8 cellular contexts compared by ENCODE assay signal in the genomic region with DNA sequence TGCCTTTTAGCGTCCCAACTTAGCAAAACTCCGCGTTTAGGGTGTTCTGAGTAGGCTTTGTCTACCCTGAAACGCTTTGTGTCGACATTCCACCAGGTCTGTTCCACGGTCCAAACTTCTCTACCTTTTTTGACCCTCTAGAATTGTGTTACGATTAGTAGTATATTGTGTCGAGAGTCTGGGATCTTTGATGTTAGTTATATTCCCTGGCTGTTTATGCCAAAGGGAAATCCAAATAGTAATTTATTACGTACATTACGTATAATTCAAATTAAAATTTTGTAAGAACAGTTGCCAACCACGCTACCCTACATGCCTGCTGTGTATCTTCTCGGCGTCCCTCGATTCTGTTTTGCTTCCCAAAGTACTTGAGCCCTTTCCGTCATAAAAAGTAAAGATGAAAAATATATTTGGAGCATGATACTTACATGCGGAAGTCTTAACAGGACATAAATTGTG. TPM values are rescaled to one million over a fixed set of nuclear protein-coding genes. Genes with fewer than 3 reads are reported as not detected.
A peak's percentile ranks its signal among the peaks of the same experiment; 100 is the strongest.
DNase-seq lines count a peak whose midpoint lies in the region; ATAC-seq, FAIRE-seq and TF ChIP-seq lines count a peak whose summit lies in the region.

No MANE protein-coding gene starts in this region.

- H3K27me3 ChIP-seq in CD4-positive, alpha-beta memory T cell (ENCODE audit: insufficient read depth, low read length) = no peaks in the 10 kb centered on the region
- no peaks in the 10 kb centered on the region for H3K27me3 ChIP-seq in GM12878 (replicated peaks in 1 of 2; ENCODE audit: control insufficient read depth in 2 of 2, insufficient read depth in 2 of 2, low read length in 1 of 2)
- H3K27me3 ChIP-seq in liver (ENCODE audit: control insufficient read depth in 4 of 4, insufficient read depth in 4 of 4, low read length in 3 of 4) = no peaks in the 10 kb centered on the region

- TF ChIP-seq RAD21 in GM12878 (IDR thresholded peaks at IDR 0.05; ENCODE audit: insufficient read depth, low read depth, low read length) (no peak), liver (IDR thresholded peaks at IDR 0.05) (no peak)

- POLR2A ChIA-PET in CD4-positive, alpha-beta memory T cell (lab: Charles Lee; ENCODE audit: partially characterized antibody) = interaction anchor here (1.3 kb wide), 1 partner anchor 1342 kb away, joined by 5 read pairs; a partner anchor contains a TSS
- POLR2A ChIA-PET in GM12878 (lab: Charles Lee) = interaction anchor here (0.6 kb wide), 1 partner anchor 71 kb away, joined by 3 read pairs; no protein-coding TSS in a partner anchor

- peaks cover 16 to 43% (median 28%) of the 10 kb centered on the region in 4 donors for H3K4me1 Mint-ChIP-seq in CD4-positive, alpha-beta memory T cell
- peaks cover 26% of the 10 kb centered on the region for H3K4me1 Mint-ChIP-seq in type B pancreatic cell (ENCODE audit: unreplicated experiment)

- H3K9me3 ChIP-seq in CD4-positive, alpha-beta memory T cell (ENCODE audit: control insufficient read depth in 1 of 2, low read length in 2 of 2) = no peaks in the 10 kb centered on the region
- H3K9me3 ChIP-seq in GM12878 (replicated peaks; ENCODE audit: control insufficient read depth, insufficient read depth, low read length) (no peaks in the 10 kb centered on the region; the same call in 2 of the 3 replicates), liver (ENCODE audit: control insufficient read depth in 4 of 4, low read length in 3 of 4) (no peaks in the 10 kb centered on the region)

- TSS peak; percentile 97 for BruUV-seq in GM12878 (replicated peaks; lab: Mats Ljungman, UMichigan)

- RAD21 ChIA-PET in GM12878 (lab: Charles Lee; ENCODE audit: unreplicated experiment) = interaction anchor here (0.7 to 1.0 kb wide), 3 partner anchors 16 to 87 kb away, joined by 3 read pairs; a partner anchor contains a TSS

- H3K36me3 ChIP-seq in CD4-positive, alpha-beta memory T cell (ENCODE audit: insufficient read depth, low read length) = no peaks in the 10 kb centered on the region
- H3K36me3 ChIP-seq in GM12878 (ENCODE audit: control insufficient read depth in 2 of 2, insufficient read depth in 2 of 2, low read length in 1 of 2) (no peaks in the 10 kb centered on the region), liver (ENCODE audit: control insufficient read depth in 4 of 4, insufficient read depth in 3 of 4, low read depth in 1 of 4, low read length in 3 of 4) (no peaks in the 10 kb centered on the region)

- peak overlapping the region; percentile 92 for H3K27ac ChIP-seq in CD4-positive, alpha-beta memory T cell (ENCODE audit: low read depth, low read length)
- H3K27ac ChIP-seq in GM12878 (ENCODE audit: control insufficient read depth, insufficient read depth) = peak overlapping the region; percentile 99
- peak overlapping the region; percentile 75 to 99 for H3K27ac ChIP-seq in liver (ENCODE audit: low read depth in 1 of 2, low read length in 2 of 2)

- peaks cover 51% of the 10 kb centered on the region for H3K79me2 ChIP-seq in GM12878 (ENCODE audit: control insufficient read depth, insufficient read depth, low read length)

- H3K36me3 Mint-ChIP-seq in CD4-positive, alpha-beta memory T cell = peaks cover 0 to 31% of the 10 kb centered on the region in 2 donors
- no peaks in the 10 kb centered on the region for H3K36me3 Mint-ChIP-seq in type B pancreatic cell

- no peak for FAIRE-seq in GM12878 (lab: Jason Lieb, UNC)

- ATAC-seq in GM12878 = no peak
- no peak for ATAC-seq in GM18858 (IDR thresholded peaks at IDR 0.05; ENCODE audit: unreplicated experiment)

- TF ChIP-seq CTCF in LNCaP clone FGC (IDR thresholded peaks at IDR 0.05; ENCODE audit: control insufficient read depth, extremely low read depth, insufficient read depth) (no peak), GM12878 (IDR thresholded peaks at IDR 0.05 in 2 of 3, conservative IDR thresholded peaks at IDR 0.05 in 1 of 3; ENCODE audit: control insufficient read depth in 2 of 3, extremely low read depth in 1 of 3, insufficient read depth in 1 of 3, low read depth in 3 of 3, low read length in 3 of 3) (no peak), liver (IDR thresholded peaks at IDR 0.05; ENCODE audit: low read depth, low read length, missing input control) (no peak), type B pancreatic cell (conservative IDR thresholded peaks at IDR 0.05) (no peak)

- CTCF ChIA-PET in CD4-positive, alpha-beta memory T cell (lab: Charles Lee; ENCODE audit: partially characterized antibody) = interaction anchor here (0.7 to 1.2 kb wide), 2 partner anchors 112 to 149 kb away, joined by 3 to 4 read pairs; a partner anchor contains a TSS
- CTCF ChIA-PET in GM12878 (lab: Yijun Ruan, JAX) = no interaction called here

- peak overlapping the region; percentile 59 to 63 for H3K4me3 ChIP-seq in CD4-positive, alpha-beta memory T cell (ENCODE audit: low read length in 2 of 2)
- H3K4me3 ChIP-seq in LNCaP clone FGC (ENCODE audit: low read depth, low read length) = peak overlapping the region; percentile 90
- H3K4me3 ChIP-seq in GM12878 = peak overlapping the region; percentile 85
- peak overlapping the region; percentile 79 to 99 (median 83) for H3K4me3 ChIP-seq in liver (ENCODE audit: low read depth in 1 of 3, low read length in 3 of 3)

- H3K4me3 Mint-ChIP-seq in CD4-positive, alpha-beta memory T cell = peak overlapping the region; percentile 92 to 99 (median 96)
- H3K4me3 Mint-ChIP-seq in type B pancreatic cell = peak overlapping the region; percentile 95

- H3K27me3 Mint-ChIP-seq in CD4-positive, alpha-beta memory T cell = no peaks in the 10 kb centered on the region
- peaks cover 7% of the 10 kb centered on the region for H3K27me3 Mint-ChIP-seq in type B pancreatic cell

- no peak for DNase-seq in CD4-positive, alpha-beta memory T cell
- DNase-seq in LNCaP clone FGC (ENCODE audit: low read depth) = no peak
- no peak for DNase-seq in GM12878 (ENCODE audit: low read depth, low spot score)
- no peak for DNase-seq in type B pancreatic cell (ENCODE audit: extremely low spot score, unreplicated experiment)
- DNase-seq in NCI-H345 treated with DMSO at 0.1 percent for 48 hours (lab: John Stamatoyannopoulos, UW; ENCODE audit: unreplicated experiment) = no peak
- no peak for DNase-seq in HT-29 (ENCODE audit: low spot score)

- peak overlapping the region; percentile 65 for H3K4me2 ChIP-seq in GM12878 (ENCODE audit: control insufficient read depth, insufficient read depth)

- TF ChIP-seq POLR2A in GM12878 (IDR thresholded peaks at IDR 0.05; ENCODE audit: low read depth, low read length) = no peak

- H3K9ac ChIP-seq in GM12878 (ENCODE audit: control insufficient read depth, insufficient read depth, low read length) = peak overlapping the region; percentile 98
- H3K9ac ChIP-seq in liver (ENCODE audit: low read depth in 1 of 2, low read length in 2 of 2) = peak overlapping the region; percentile 93 to 97

- peak overlapping the region; percentile 87 to 100 (median 98) for H3K27ac Mint-ChIP-seq in CD4-positive, alpha-beta memory T cell
- peak overlapping the region; percentile 99 for H3K27ac Mint-ChIP-seq in type B pancreatic cell

- in situ Hi-C loops in GM12878 (cut with MboI) = no loop called here

- no peak for TF ChIP-seq EP300 in GM12878 (IDR thresholded peaks at IDR 0.05; ENCODE audit: borderline replicate concordance in 1 of 2, control insufficient read depth in 1 of 2, low read depth in 2 of 2, low read length in 2 of 2)

- intact Hi-C loops in CD4-positive, alpha-beta memory T cell (cut with micrococcal nuclease) = loop anchor here (2.0 kb wide), 1 partner anchor 88 kb away; a partner anchor contains a TSS
- intact Hi-C loops in GM12878 (cut with micrococcal nuclease; ENCODE audit: unreplicated experiment) = loop anchor here (5.0 kb wide), 1 partner anchor 150 kb away; a partner anchor contains a TSS

- under 1% methylated on average over 16 of the region's 16 CpGs for WGBS in GM12878 (ENCODE audit: insufficient coverage, insufficient replicate concordance, low lambda C conversion rate, missing lambda C conversion rate)
- WGBS in liver = 1% methylated on average over 16 of the region's 16 CpGs

- SMC1A ChIA-PET in GM12878 (lab: Charles Lee; ENCODE audit: uncharacterized antibody, unreplicated experiment) = interaction anchor here (2.1 kb wide), 1 partner anchor 31 kb away, joined by 8 read pairs; no protein-coding TSS in a partner anchor

- H2AFZ ChIP-seq in GM12878 (ENCODE audit: control insufficient read depth, low read depth, low read length) = peak overlapping the region; percentile 100

- H3K4me1 ChIP-seq in CD4-positive, alpha-beta memory T cell (ENCODE audit: insufficient read depth, low read length) = peaks cover 31% of the 10 kb centered on the region
- H3K4me1 ChIP-seq in GM12878 (ENCODE audit: control insufficient read depth, insufficient read depth, low read length) (peaks cover 8% of the 10 kb centered on the region), liver (ENCODE audit: control insufficient read depth in 4 of 4, insufficient read depth in 4 of 4, low read length in 3 of 4) (peaks cover 10 to 37% (median 29%) of the 10 kb centered on the region in 4 donors)

- no peaks in the 10 kb centered on the region for H4K20me1 ChIP-seq in GM12878 (ENCODE audit: control insufficient read depth, insufficient read depth)

- H3K9me3 Mint-ChIP-seq in CD4-positive, alpha-beta memory T cell = peaks cover 0 to 6% (median 0%) of the 10 kb centered on the region in 8 donors
- no peaks in the 10 kb centered on the region for H3K9me3 Mint-ChIP-seq in type B pancreatic cell

RNA-seq across cellular contexts. Expression of a gene that starts 0.5 kb away (rescaled TPM):
- total RNA-seq in CD4-positive, alpha-beta memory T cell = 10 to 100 TPM; 44.4 to 48.7 TPM
- 10 to 100 TPM; 24.3 to 34.2 TPM for polyA plus RNA-seq in CD4-positive, alpha-beta memory T cell
- 71.7 and 84.3 TPM in 2 replicates for total RNA-seq in GM12878 (2013; cell fraction: nucleolus; rRNA removed)
- total RNA-seq in GM12878 (2014; rRNA removed) (11.1 and 13.2 TPM in 2 replicates), GM12878 (2014; rRNA removed; fragmentation: Illumina TruSeq; extraction: Trizol) (17.2 and 17.7 TPM in 2 replicates), GM12878 (2021) (14.3 and 14.6 TPM in 2 replicates), liver (10 to 100 TPM in 1 of 2 donors, 1 to 10 TPM in 1; 9.7 to 12.0 TPM), type B pancreatic cell (ENCODE audit: low replicate concordance) (14.0 and 19.0 TPM in 2 replicates)
- 9.1 TPM for polyA plus RNA-seq in GM12878 (2011; ENCODE audit: low read depth)
- polyA plus RNA-seq in GM12878 (2011; rRNA removed) (25.2 and 32.8 TPM in 2 replicates), GM12878 (2014; fragmentation: Illumina TruSeq; extraction: Trizol) (13.3 and 17.1 TPM in 2 replicates), GM12878 (2014; fragmentation: Nextera tagmentation; extraction: Ambion mirVana) (10 to 100 TPM; 21.6 to 25.3 TPM), GM12878 (2014; rRNA removed) (15.6 and 16.0 TPM in 2 replicates), GM12878 (2016; fragmentation: Nextera tagmentation; extraction: Ambion mirVana) (10 to 100 TPM; 28.2 to 30.0 TPM), liver (10 to 100 TPM in 1 of 2 donors, 1 to 10 TPM in 1; 4.1 to 11.4 TPM)
- 8.0 and 9.6 TPM in 2 replicates for polyA plus RNA-seq in GM12878 (2011; cell fraction: cytosol; rRNA removed)
- 36.6 and 42.1 TPM in 2 replicates for polyA plus RNA-seq in GM12878 (2011; cell fraction: nucleus; rRNA removed)
- 18.3 TPM in 2 replicates for polyA plus RNA-seq in GM12878 (2012)
- 6.8 and 8.6 TPM in 2 replicates for polyA minus RNA-seq in GM12878 (2011; rRNA and poly(A)+ RNA removed)
- polyA minus RNA-seq in GM12878 (2011; cell fraction: cytosol; rRNA and poly(A)+ RNA removed) = 4.3 and 6.5 TPM in 2 replicates
- 39.4 and 42.2 TPM in 2 replicates for polyA minus RNA-seq in GM12878 (2011; cell fraction: nucleus; rRNA and poly(A)+ RNA removed)
- 7.0 and 9.7 TPM in 2 replicates for total RNA-seq in HT-29 (2014; rRNA removed; shearing (Covaris generic))
